Comparison of ENCODE assay signal across 9 cellular contexts in the genomic region with DNA sequence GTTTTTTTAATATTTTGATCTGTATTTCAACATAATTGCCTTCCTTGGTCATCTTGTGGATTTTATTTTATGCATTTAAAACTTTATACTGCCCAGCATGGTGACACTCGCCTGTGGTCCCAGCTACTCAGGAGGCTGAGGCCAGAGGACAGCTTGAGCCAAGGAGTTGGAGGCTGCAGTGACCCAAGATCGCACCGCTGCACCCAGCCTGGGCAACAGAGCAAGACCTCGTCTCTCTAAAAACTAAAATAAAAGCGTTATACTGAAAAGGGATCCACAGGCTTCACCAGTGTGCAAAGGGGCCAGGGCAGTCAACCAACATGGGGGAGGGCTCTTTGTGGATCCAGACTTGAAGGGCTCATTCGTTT. TPM values are rescaled to one million over a fixed set of nuclear protein-coding genes. Genes with fewer than 3 reads are reported as not detected.
DNase-seq lines count a peak whose midpoint lies in the region; ATAC-seq and TF ChIP-seq lines count a peak whose summit lies in the region.
"Had no signal": no experiment of that assay in that cellular context is flagged by ENCODE, and none has a peak within 500 bp of the region (broad histone marks: within the 10 kb centered on the region; RNA-seq: fewer than 3 reads in every experiment).

No MANE protein-coding gene starts in this region.

- no peak for ATAC-seq in lung (ENCODE audit: insufficient read depth, low FRiP score)
- ATAC-seq: stimulated activated naive CD8-positive, alpha-beta T cell treated with anti-CD3 and anti-CD28 coated beads, Interleukin-15, amount 100 ng/mL, for 72 hours had no signal

- peak overlapping the region; percentile 77 to 87 for H3K4me3 ChIP-seq in cardiac fibroblast (replicated peaks in 1 of 2; ENCODE audit: low read depth in 2 of 2, low read length in 2 of 2)
- H3K4me3 ChIP-seq in lung: peak overlapping the region; percentile 49
- peak overlapping the region; percentile 94 for H3K4me3 ChIP-seq in suprapubic skin

- peak overlapping the region; percentile 43 for H3K4me3 Mint-ChIP-seq in T-helper 2 cell treated with Interferon-gamma antibody and Interleukin-4, amounts not matched to agents 5 μg/mL and 100 μg/mL, for 36 hours

- H3K27ac ChIP-seq in lung (ENCODE audit: low read depth in 1 of 2, low read length in 1 of 2) (peak overlapping the region; percentile 72 to 99), suprapubic skin (peak overlapping the region; percentile 92)

- H3K9me3 ChIP-seq in lung (ENCODE audit: control insufficient read depth in 2 of 2, insufficient read depth in 1 of 2, low read length in 1 of 2): no peaks in the 10 kb centered on the region
- no peaks in the 10 kb centered on the region for H3K9me3 ChIP-seq in suprapubic skin

- TF ChIP-seq POLR2A in suprapubic skin (IDR thresholded peaks at IDR 0.05): no peak

- peaks cover 0 to 5% of the 10 kb centered on the region in 2 donors for H3K36me3 ChIP-seq in lung (ENCODE audit: control insufficient read depth in 2 of 2, insufficient read depth in 2 of 2, low read length in 2 of 2)
- no peaks in the 10 kb centered on the region for H3K36me3 ChIP-seq in suprapubic skin

- H3K27me3 ChIP-seq in lung (ENCODE audit: control insufficient read depth, insufficient read depth) (no peaks in the 10 kb centered on the region), suprapubic skin (peaks cover 14% of the 10 kb centered on the region)

- H3K9me3 Mint-ChIP-seq in T-helper 2 cell treated with Interferon-gamma antibody and Interleukin-4, amounts not matched to agents 5 μg/mL and 100 μg/mL, for 36 hours: no peaks in the 10 kb centered on the region
- H3K9me3 Mint-ChIP-seq: stimulated activated naive CD8-positive, alpha-beta T cell treated with anti-CD3 and anti-CD28 coated beads, Interleukin-15, amount 100 ng/mL, for 72 hours had no signal

- TF ChIP-seq EP300 in suprapubic skin (IDR thresholded peaks at IDR 0.05): no peak

- in situ Hi-C loops in KBM-7 (cut with MboI; ENCODE audit: low pct_unique_long_range_greater_than_20kb, low sequenced_read_pairs): no loop called here

- no peak for DNase-seq in T-helper 2 cell treated with Interferon-gamma antibody and Interleukin-4, amounts not matched to agents 5 μg/mL and 100 μg/mL, for 36 hours (ENCODE audit: low spot score)
- DNase-seq in T-helper 2 cell: no peak
- no peak for DNase-seq in cardiac fibroblast (ENCODE audit: low read depth in 2 of 2)
- DNase-seq in lung (ENCODE audit: low spot score): no peak
- no peak for DNase-seq in suprapubic skin (ENCODE audit: low spot score in 2 of 2)
- no peak for DNase-seq in KBM-7
- DNase-seq in GDM1 (lab: John Stamatoyannopoulos, UW): no peak
- no peak for DNase-seq in NCI-H187 (lab: John Stamatoyannopoulos, UW)

- H3K4me1 ChIP-seq in lung (ENCODE audit: control insufficient read depth in 2 of 2, insufficient read depth in 2 of 2, low read length in 2 of 2) (peaks cover 11 to 12% of the 10 kb centered on the region in 2 donors), suprapubic skin (peaks cover 38% of the 10 kb centered on the region)

- peaks cover 17% of the 10 kb centered on the region for H3K4me1 Mint-ChIP-seq in T-helper 2 cell treated with Interferon-gamma antibody and Interleukin-4, amounts not matched to agents 5 μg/mL and 100 μg/mL, for 36 hours (ENCODE audit: low read depth)

- no peak for TF ChIP-seq CTCF in cardiac fibroblast (IDR thresholded peaks at IDR 0.05; ENCODE audit: low read depth, low read length)
- TF ChIP-seq CTCF in lung (IDR thresholded peaks at IDR 0.05; ENCODE audit: control extremely low read depth, extremely low read depth): no peak
- TF ChIP-seq CTCF in suprapubic skin (IDR thresholded peaks at IDR 0.05): no peak

- WGBS in lung, 2 donors: 65 to 72% methylated on average over 6 of the region's 6 CpGs
- 54% methylated on average over 6 of the region's 6 CpGs for WGBS in suprapubic skin

- H3K27ac Mint-ChIP-seq in T-helper 2 cell treated with Interferon-gamma antibody and Interleukin-4, amounts not matched to agents 5 μg/mL and 100 μg/mL, for 36 hours: no peak overlapping the region
- H3K27ac Mint-ChIP-seq: stimulated activated naive CD8-positive, alpha-beta T cell treated with anti-CD3 and anti-CD28 coated beads, Interleukin-15, amount 100 ng/mL, for 72 hours had no signal

- no peaks in the 10 kb centered on the region for H3K36me3 Mint-ChIP-seq in T-helper 2 cell treated with Interferon-gamma antibody and Interleukin-4, amounts not matched to agents 5 μg/mL and 100 μg/mL, for 36 hours (ENCODE audit: low read depth)

- peaks cover 60% of the 10 kb centered on the region for H3K27me3 Mint-ChIP-seq in T-helper 2 cell treated with Interferon-gamma antibody and Interleukin-4, amounts not matched to agents 5 μg/mL and 100 μg/mL, for 36 hours (ENCODE audit: low read depth)

RNA-seq across cellular contexts. Expression of a gene that starts 1.4 kb away (rescaled TPM):
- total RNA-seq in lung (100 to 1,000 TPM in 1 of 2 donors, 10 to 100 TPM in 1; 55.8 to 151 TPM), suprapubic skin (10 to 100 TPM; 27.9 to 48.4 (median 32.3) TPM)
- 10 to 100 TPM; 15.4 to 34.4 TPM for polyA plus RNA-seq in lung
